8 cellular contexts compared by ENCODE assay signal in the genomic region with DNA sequence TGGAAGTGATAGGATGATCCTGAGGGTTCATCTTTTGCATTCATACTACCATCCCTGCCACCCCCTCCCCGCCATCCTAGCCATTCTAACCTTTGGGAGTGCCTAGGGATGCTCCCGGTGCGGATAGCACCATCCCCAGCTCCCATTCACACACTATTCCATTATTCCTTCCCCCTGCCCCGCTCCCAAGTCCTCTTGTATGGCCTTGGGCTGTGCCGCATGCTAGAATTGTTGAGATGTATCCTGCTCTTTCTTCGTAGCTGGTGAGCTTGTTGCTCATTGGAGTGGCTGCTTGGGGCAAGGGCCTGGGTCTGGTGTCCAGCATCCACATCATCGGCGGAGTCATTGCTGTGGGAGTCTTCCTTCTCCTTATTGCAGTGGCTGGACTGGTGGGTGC. TPM values are rescaled to one million over a fixed set of nuclear protein-coding genes. Genes with fewer than 3 reads are reported as not detected.
DNase-seq lines count a peak whose midpoint lies in the region; ATAC-seq and TF ChIP-seq lines count a peak whose summit lies in the region.

No MANE protein-coding gene starts in this region.

- ATAC-seq in omental fat pad (ENCODE audit: low FRiP score) (peak; percentile 3), HG03460 (IDR thresholded peaks at IDR 0.05; ENCODE audit: unreplicated experiment) (no peak), HG03457 (IDR thresholded peaks at IDR 0.05; ENCODE audit: unreplicated experiment) (no peak), GM21423 (IDR thresholded peaks at IDR 0.05; ENCODE audit: unreplicated experiment) (no peak)

- TF ChIP-seq CTCF in epithelial cell of esophagus (IDR thresholded peaks at IDR 0.05; ENCODE audit: insufficient read depth, low read depth, low read length, missing control alignments) (no peak), omental fat pad (IDR thresholded peaks at IDR 0.05) (no peak)

- H3K4me3 ChIP-seq in epithelial cell of esophagus (ENCODE audit: low read length): peak overlapping the region; percentile 94

- DNase-seq in ELF-1 (ENCODE audit: low read depth, low spot score) (peak; percentile 53), RKO (ENCODE audit: low spot score) (peak; percentile 62), epithelial cell of esophagus (ENCODE audit: low read depth) (no peak), omental fat pad (ENCODE audit: low spot score) (no peak)
- DNase-seq in stimulated activated naive CD4-positive, alpha-beta T cell (lab: John Stamatoyannopoulos, UW): no peak

RNA-seq across cellular contexts. Expression of gene TSPAN31, which starts 0.6 kb away (rescaled TPM):
- total RNA-seq in omental fat pad: 10 to 100 TPM; 41.8 to 70.7 (median 65.7) TPM

RNA-seq across cellular contexts. Expression of gene CDK4, which starts 6.6 kb away (rescaled TPM):
- total RNA-seq in omental fat pad: 10 to 100 TPM; 81.9 to 96.2 (median 89.0) TPM

RNA-seq across cellular contexts. Expression of gene AGAP2, which starts 6.9 kb away (rescaled TPM):
- 1 to 10 TPM; 1.2 to 7.1 (median 1.9) TPM for total RNA-seq in omental fat pad

RNA-seq across cellular contexts. Expression of gene MARCHF9, which starts 9.4 kb away (rescaled TPM):
- total RNA-seq in omental fat pad: 1 to 10 TPM; 2.4 to 8.7 (median 5.1) TPM

RNA-seq across cellular contexts. Expression of gene CYP27B1, which starts 21.4 kb away (rescaled TPM):
- 1 to 10 TPM in 2 of 4 donors, under 1 TPM in 1, not detected in 1; 0.19 to 5.6 (median 2.8) TPM for total RNA-seq in omental fat pad

Comparison
In these comparisons a context has a peak if more than half of its experiments do, and no peak if none do; other contexts are left out.
1. DNase-seq: peak in ELF-1 (single experiment) and RKO (single experiment); none in epithelial cell of esophagus (single experiment), omental fat pad (single experiment) and stimulated activated naive CD4-positive, alpha-beta T cell (0 of 6).